1 cellular context compared by ENCODE assay signal in genomic region chr2:219496781-219497494, GRCh38.
TF ChIP-seq lines count a peak whose summit lies in the region.

No MANE protein-coding gene starts in this region.

TF ChIP-seq in GM23338, 12 proteins besides CTCF, POLR2A, EP300 and RAD21 (continued from another document):
- TF ChIP-seq ZNF462 (CRISPR knock-in tag; IDR thresholded peaks at IDR 0.05), result no peak
- no peak for TF ChIP-seq CREB1 (CRISPR knock-in tag; IDR thresholded peaks at IDR 0.05; ENCODE audit: low read depth)
- TF ChIP-seq NANOG (IDR thresholded peaks at IDR 0.05; ENCODE audit: borderline replicate concordance), result no peak
- TF ChIP-seq STAT1 (IDR thresholded peaks at IDR 0.05; ENCODE audit: unreplicated experiment), result no peak
- TF ChIP-seq EZH2phosphoT487 (IDR thresholded peaks at IDR 0.05; ENCODE audit: unreplicated experiment), result no peak
